In genomic region chr11:69073445-69073844, GRCh38 we compare ENCODE assay signal across 33 cellular contexts. TPM values are rescaled to one million over a fixed set of nuclear protein-coding genes. Genes with fewer than 3 reads are reported as not detected.
DNase-seq lines count a peak whose midpoint lies in the region; ATAC-seq and TF ChIP-seq lines count a peak whose summit lies in the region.
"Had no signal": no experiment of that assay in that cellular context is flagged by ENCODE, and none has a peak within 500 bp of the region (broad histone marks: within the 10 kb centered on the region; RNA-seq: fewer than 3 reads in every experiment).

No MANE protein-coding gene starts in this region.

- H3K4me3 Mint-ChIP-seq in T-helper 17 cell = no peak overlapping the region
- H3K4me3 Mint-ChIP-seq: activated CD8-positive, alpha-beta T cell treated with anti-CD3 and anti-CD28 coated beads for 36 hours; activated naive CD8-positive, alpha-beta T cell treated with anti-CD3 and anti-CD28 coated beads for 36 hours; B cell had no signal

- H3K9me3 ChIP-seq in BLaER1 = no peaks in the 10 kb centered on the region
- H3K9me3 ChIP-seq in T-helper 17 cell (ENCODE audit: control insufficient read depth, low read length, poor library complexity, severe bottlenecking) = no peaks in the 10 kb centered on the region
- H3K9me3 ChIP-seq in esophagus squamous epithelium = no peaks in the 10 kb centered on the region
- no peaks in the 10 kb centered on the region for H3K9me3 ChIP-seq in sigmoid colon
- H3K9me3 ChIP-seq: A549, ascending aorta, lower lobe of right lung, right lobe of liver had no signal

- H3K27me3 ChIP-seq in BLaER1 = no peaks in the 10 kb centered on the region
- H3K27me3 ChIP-seq in esophagus squamous epithelium = no peaks in the 10 kb centered on the region
- no peaks in the 10 kb centered on the region for H3K27me3 ChIP-seq in sigmoid colon
- H3K27me3 ChIP-seq: ascending aorta, dorsolateral prefrontal cortex, right lobe of liver had no signal

- TF ChIP-seq CTCF in esophagus squamous epithelium (IDR thresholded peaks at IDR 0.05) (no peak), sigmoid colon (IDR thresholded peaks at IDR 0.05) (no peak)

- H3K27me3 Mint-ChIP-seq in T-helper 17 cell = no peaks in the 10 kb centered on the region
- H3K27me3 Mint-ChIP-seq: activated CD8-positive, alpha-beta T cell treated with anti-CD3 and anti-CD28 coated beads for 36 hours; activated naive CD8-positive, alpha-beta T cell treated with anti-CD3 and anti-CD28 coated beads for 36 hours; B cell had no signal

- 81 to 84% methylated on average over 7 of the region's 8 CpGs for WGBS in esophagus squamous epithelium, 2 donors
- 84 to 87% methylated on average over 8 of the region's 8 CpGs for WGBS in sigmoid colon, 2 donors

- H3K36me3 Mint-ChIP-seq in T-helper 17 cell (ENCODE audit: low read depth) = peaks cover 2% of the 10 kb centered on the region
- H3K36me3 Mint-ChIP-seq: activated naive CD8-positive, alpha-beta T cell treated with anti-CD3 and anti-CD28 coated beads for 36 hours had no signal

- peak overlapping the region; percentile 27; the same call in 1 of the 2 replicates for H3K4me2 ChIP-seq in BLaER1
- H3K4me2 ChIP-seq: A549 had no signal

- intact Hi-C loops in esophagus squamous epithelium (cut with DNase I) (no loop called here), sigmoid colon (cut with DNase I) (no loop called here)

- no peak for TF ChIP-seq EP300 in sigmoid colon (IDR thresholded peaks at IDR 0.05)

- H3K27ac ChIP-seq in BLaER1 (no peak overlapping the region), esophagus squamous epithelium (peak overlapping the region in 3 of 4 donors; percentile 75 to 87 (median 81)), sigmoid colon (peak overlapping the region; percentile 83 to 88 (median 86))
- H3K27ac ChIP-seq: A549, dorsolateral prefrontal cortex, lower lobe of right lung, right lobe of liver had no signal

- H3K9ac ChIP-seq in BLaER1 = no peak overlapping the region

- no peak for ATAC-seq in T-helper 17 cell
- ATAC-seq: A549; activated CD8-positive, alpha-beta T cell treated with anti-CD3 and anti-CD28 coated beads for 36 hours; lower lobe of right lung; Panc1 had no signal

- peaks cover 12% of the 10 kb centered on the region for H3K4me1 Mint-ChIP-seq in T-helper 17 cell
- H3K4me1 Mint-ChIP-seq: activated naive CD8-positive, alpha-beta T cell treated with anti-CD3 and anti-CD28 coated beads for 36 hours; B cell had no signal

- H3K27ac Mint-ChIP-seq in T-helper 17 cell = peak overlapping the region; percentile 53
- H3K27ac Mint-ChIP-seq: activated CD8-positive, alpha-beta T cell treated with anti-CD3 and anti-CD28 coated beads for 36 hours; activated naive CD8-positive, alpha-beta T cell treated with anti-CD3 and anti-CD28 coated beads for 36 hours; B cell had no signal

- peaks cover 82% of the 10 kb centered on the region for H4K20me1 ChIP-seq in BLaER1

- H3K36me3 ChIP-seq in BLaER1 = peaks cover 58% of the 10 kb centered on the region
- H3K36me3 ChIP-seq in esophagus squamous epithelium = peaks cover 2 to 76% (median 14%) of the 10 kb centered on the region in 3 donors
- peaks cover 25 to 57% (median 39%) of the 10 kb centered on the region in 4 donors for H3K36me3 ChIP-seq in sigmoid colon

- H3K4me1 ChIP-seq in BLaER1 = peaks cover 36% of the 10 kb centered on the region
- H3K4me1 ChIP-seq in esophagus squamous epithelium = peaks cover 0 to 19% (median 7%) of the 10 kb centered on the region in 3 donors
- H3K4me1 ChIP-seq in sigmoid colon = peaks cover 0 to 25% (median 21%) of the 10 kb centered on the region in 4 donors
- H3K4me1 ChIP-seq: A549, lower lobe of right lung, right lobe of liver had no signal

- H3K4me3 ChIP-seq in BLaER1 (no peak overlapping the region), esophagus squamous epithelium (no peak overlapping the region), sigmoid colon (no peak overlapping the region)
- H3K4me3 ChIP-seq: A549, ascending aorta, dorsolateral prefrontal cortex, lower lobe of right lung, right lobe of liver had no signal

- TF ChIP-seq POLR2A in esophagus squamous epithelium (IDR thresholded peaks at IDR 0.05) (no peak), sigmoid colon (IDR thresholded peaks at IDR 0.05) (no peak)

- no peak for DNase-seq in T-helper 17 cell
- DNase-seq in esophagus squamous epithelium (lab: John Stamatoyannopoulos, UW) = no peak
- DNase-seq in sigmoid colon = no peak
- no peak for DNase-seq in AG08396 (ENCODE audit: low spot score)
- DNase-seq in NCI-H1417 treated with DMSO at 0.1 percent for 48 hours (lab: John Stamatoyannopoulos, UW) = no peak
- DNase-seq in NCI-H2107 treated with DMSO at 0.1 percent for 48 hours (lab: John Stamatoyannopoulos, UW; ENCODE audit: unreplicated experiment) = no peak
- no peak for DNase-seq in GF-D8 (lab: John Stamatoyannopoulos, UW)
- DNase-seq: activated CD4-positive, alpha-beta T cell treated with anti-CD3 and anti-CD28 coated beads for 1 hour; activated CD8-positive, alpha-beta T cell treated with anti-CD3 and anti-CD28 coated beads for 36 hours; activated naive CD8-positive, alpha-beta T cell treated with anti-CD3 and anti-CD28 coated beads for 36 hours; cerebellar nuclear complex; DMS79; dorsolateral prefrontal cortex; GDM1; glutamatergic neuron; H7; IMR-90; kidney; lower lobe of right lung; NCI-H1092 treated with DMSO at 0.1 percent for 48 hours; NCI-H2029; NCI-H226; NCI-H69; right lobe of liver; SIG-M5; stimulated activated CD4-positive, alpha-beta T cell treated with anti-CD3 and anti-CD28 coated beads, Interleukin-12 subunit alpha, Interleukin-12 subunit beta, amount 100 ng/mL, for 4 hours; stimulated activated CD4-positive, alpha-beta T cell treated with anti-CD3 and anti-CD28 coated beads, Interleukin-4, amount 100 ng/mL, for 1 hour; SW 1271 had no signal

RNA-seq across cellular contexts. Expression of gene TPCN2, which starts 24.7 kb away (rescaled TPM):
- total RNA-seq in T-helper 17 cell (10 to 100 TPM in 1 of 2 donors, 1 to 10 TPM in 1; 9.1 to 16.4 TPM), esophagus squamous epithelium (10 to 100 TPM in 2 of 4 donors, 1 to 10 TPM in 2; 7.9 to 12.0 (median 9.1) TPM), sigmoid colon (10 to 100 TPM; 17.5 to 43.5 (median 25.3) TPM)
- 10 to 100 TPM in 1 of 3 donors, 1 to 10 TPM in 2; 1.6 to 14.4 (median 1.8) TPM for polyA plus RNA-seq in sigmoid colon
